12 cellular contexts compared by ENCODE assay signal in the genomic region with DNA sequence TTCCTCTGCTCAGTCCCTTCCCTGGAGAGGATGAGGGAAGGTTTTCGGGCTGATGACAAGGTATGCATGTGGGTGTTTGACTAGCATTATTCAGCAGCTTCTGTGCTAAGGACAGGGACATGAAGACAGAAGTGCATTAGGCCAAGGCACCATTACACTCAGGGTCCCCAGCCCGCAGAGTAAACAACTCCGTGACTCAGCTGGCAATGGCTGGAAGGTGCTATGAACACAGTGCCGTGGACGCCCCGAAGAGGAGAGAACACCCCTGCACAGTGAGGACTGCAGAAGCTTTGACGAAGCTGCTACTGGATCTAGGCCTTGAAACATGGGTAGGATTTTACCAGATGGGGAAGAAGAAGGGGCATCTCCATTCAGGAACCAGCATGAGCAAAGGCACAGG. TPM values are rescaled to one million over a fixed set of nuclear protein-coding genes. Genes with fewer than 3 reads are reported as not detected.
DNase-seq lines count a peak whose midpoint lies in the region; ATAC-seq, FAIRE-seq and TF ChIP-seq lines count a peak whose summit lies in the region.
"Had no signal": no experiment of that assay in that cellular context is flagged by ENCODE, and none has a peak within 500 bp of the region (broad histone marks: within the 10 kb centered on the region; RNA-seq: fewer than 3 reads in every experiment).

No MANE protein-coding gene starts in this region.

- H2BK120ac ChIP-seq in H1 (replicated peaks; ENCODE audit: low read depth, low read length), result no peak overlapping the region

- H3K23ac ChIP-seq in H1 (ENCODE audit: insufficient read length), result no peak overlapping the region

- no peak overlapping the region for H4K5ac ChIP-seq in H1 (ENCODE audit: insufficient read length, low read depth, low read length)

- RAD21 ChIA-PET in HCT116 (lab: Charles Lee; ENCODE audit: low non-redundant PET in 1 of 2, low total read pairs in 2 of 2, uncharacterized antibody in 2 of 2, unreplicated experiment in 2 of 2), result interaction anchor here (0.6 to 7.9 kb wide), 7 partner anchors 11 to 207 kb away, joined by 3 to 56 read pairs (median 4); a partner anchor contains a TSS

- H3K79me2 ChIP-seq in HCT116 (ENCODE audit: insufficient read depth, low read length) (no peaks in the 10 kb centered on the region), H1 (ENCODE audit: control insufficient read depth in 1 of 2, insufficient read depth in 2 of 2, low read length in 2 of 2) (no peaks in the 10 kb centered on the region), neural progenitor cell (ENCODE audit: low read depth) (no peaks in the 10 kb centered on the region)

- BruUV-seq in HCT116 (replicated peaks; lab: Mats Ljungman, UMichigan), result no TSS peak
- no TSS peak for BruUV-seq in Calu3 (replicated peaks; lab: Mats Ljungman, UMichigan)

- H3K4me2 ChIP-seq in A549, result peak overlapping the region; percentile 36
- no peak overlapping the region for H3K4me2 ChIP-seq in HCT116 (ENCODE audit: low read length)
- no peak overlapping the region for H3K4me2 ChIP-seq in H1 (ENCODE audit: insufficient read depth in 1 of 2, low read depth in 2 of 2, low read length in 2 of 2)
- no peak overlapping the region for H3K4me2 ChIP-seq in neural progenitor cell

- no peak overlapping the region for H2AK5ac ChIP-seq in H1 (ENCODE audit: low read depth, low read length)

- H3K14ac ChIP-seq in H1 (ENCODE audit: insufficient read length), result no peak overlapping the region

- TF ChIP-seq CTCF in A549 (IDR thresholded peaks at IDR 0.05) (no peak), HCT116 (IDR thresholded peaks at IDR 0.05 in 2 of 3, conservative IDR thresholded peaks at IDR 0.05 in 1 of 3; ENCODE audit: borderline replicate concordance in 1 of 3, insufficient read depth in 1 of 3, low read depth in 2 of 3, low read length in 2 of 3) (no peak), H1 (IDR thresholded peaks at IDR 0.05; ENCODE audit: control extremely low read depth in 1 of 3, insufficient read depth in 1 of 3, low read depth in 1 of 3, low read length in 3 of 3) (no peak), neural progenitor cell (IDR thresholded peaks at IDR 0.05) (no peak), Calu3 (IDR thresholded peaks at IDR 0.05; ENCODE audit: unreplicated experiment) (no peak), GM13977 (IDR thresholded peaks at IDR 0.05; ENCODE audit: extremely low read depth, insufficient read depth, missing control alignments) (no peak)

- H3K9me3 ChIP-seq in A549 (peaks cover 20% of the 10 kb centered on the region), HCT116 (ENCODE audit: control insufficient read depth in 1 of 2, insufficient read depth in 1 of 2, low read depth in 1 of 2, low read length in 2 of 2) (peaks cover 0 to 5% of the 10 kb centered on the region in 2 experiments; a peak in 1 of 4 replicates), H1 (ENCODE audit: insufficient read depth in 2 of 2, low read depth in 1 of 2, low read length in 1 of 2) (peaks cover 7 to 8% of the 10 kb centered on the region in 2 experiments; a peak in 3 of 4 replicates), neural progenitor cell (ENCODE audit: low read depth) (no peaks in the 10 kb centered on the region)
- H3K9me3 ChIP-seq: BE2C had no signal

- H3K27ac ChIP-seq in A549 (peak overlapping the region; percentile 78 to 91), HCT116 (ENCODE audit: low read depth, low read length) (no peak overlapping the region), H1 (ENCODE audit: low read depth, low read length) (no peak overlapping the region), neural progenitor cell (no peak overlapping the region)

- H2BK12ac ChIP-seq in H1 (ENCODE audit: low read depth, low read length), result peak overlapping the region; percentile 51; the same call in 1 of the 2 replicates

- H3K9me2 ChIP-seq in HCT116 (ENCODE audit: insufficient read depth), result no peaks in the 10 kb centered on the region

- no peak overlapping the region for H3K4me3 ChIP-seq in A549
- no peak overlapping the region for H3K4me3 ChIP-seq in HCT116 (replicated peaks in 1 of 2; ENCODE audit: low read depth in 1 of 2, low read length in 2 of 2)
- no peak overlapping the region for H3K4me3 ChIP-seq in H1 (ENCODE audit: extremely low read depth in 1 of 4, insufficient read depth in 2 of 4, low read depth in 3 of 4, low read length in 4 of 4)
- H3K4me3 ChIP-seq in neural progenitor cell, result no peak overlapping the region

- no peaks in the 10 kb centered on the region for H3K4me1 Mint-ChIP-seq in neural progenitor cell
- H3K4me1 Mint-ChIP-seq in Calu3 (ENCODE audit: low read depth, unreplicated experiment), result no peaks in the 10 kb centered on the region

- H3K27me3 ChIP-seq in HCT116 (ENCODE audit: insufficient read depth, low read length), result no peaks in the 10 kb centered on the region
- no peaks in the 10 kb centered on the region; a peak in 2 of 7 replicates for H3K27me3 ChIP-seq in H1 (replicated peaks in 1 of 4; ENCODE audit: control insufficient read depth in 3 of 4, extremely low read depth in 1 of 4, insufficient read depth in 3 of 4, low read length in 3 of 4)
- H3K27me3 ChIP-seq in neural progenitor cell, result no peaks in the 10 kb centered on the region
- H3K27me3 ChIP-seq: BE2C had no signal

- intact Hi-C loops in HCT116 (cut with micrococcal nuclease), result loop anchor here (1.0 kb wide), 3 partner anchors 203 to 234 kb away; a partner anchor contains a TSS
- intact Hi-C loops in Calu3 (cut with micrococcal nuclease; ENCODE audit: unreplicated experiment), result loop anchor here (1.0 kb wide), 1 partner anchor 207 kb away; a partner anchor contains a TSS

- no peak overlapping the region for H3K56ac ChIP-seq in H1 (replicated peaks; ENCODE audit: insufficient read length, low read depth, low read length)

- no peak for TF ChIP-seq POLR2A in A549 (IDR thresholded peaks at IDR 0.05; ENCODE audit: low read length)
- TF ChIP-seq POLR2A in HCT116 (IDR thresholded peaks at IDR 0.05; ENCODE audit: borderline replicate concordance, extremely low read depth, insufficient read depth, insufficient read length), result no peak
- no peak for TF ChIP-seq POLR2A in H1 (IDR thresholded peaks at IDR 0.05; ENCODE audit: control extremely low read depth in 1 of 2, low read depth in 2 of 2, low read length in 2 of 2)

- CTCF ChIA-PET in A549 (lab: Yijun Ruan, JAX), result interaction anchor here (0.6 to 28.1 kb wide), 58 partner anchors 12 to 253 kb away, joined by 3 to 969 read pairs (median 4); a partner anchor contains a TSS
- CTCF ChIA-PET in HCT116 (lab: Charles Lee), result interaction anchor here (0.6 to 19.5 kb wide), 13 partner anchors 9 to 682 kb away, joined by 3 to 396 read pairs (median 4); a partner anchor contains a TSS
- CTCF ChIA-PET in H1 (lab: Charles Lee; ENCODE audit: partially characterized antibody), result interaction anchor here (0.6 to 27.2 kb wide), 54 partner anchors 11 to 339 kb away, joined by 3 to 700 read pairs (median 5); a partner anchor contains a TSS
- CTCF ChIA-PET in Calu3 (lab: Charles Lee), result interaction anchor here (1.0 to 6.0 kb wide), 3 partner anchors 9 to 205 kb away, joined by 3 to 101 read pairs (median 3); a partner anchor contains a TSS

- H2BK20ac ChIP-seq in H1 (ENCODE audit: low read length), result no peak overlapping the region

- no peak for TF ChIP-seq EP300 in A549 (IDR thresholded peaks at IDR 0.05)
- no peak for TF ChIP-seq EP300 in H1 (IDR thresholded peaks at IDR 0.05; ENCODE audit: borderline replicate concordance in 1 of 2, low read depth in 2 of 2, low read length in 2 of 2)

- no peak overlapping the region for H3K4ac ChIP-seq in H1 (replicated peaks; ENCODE audit: insufficient read length, low read depth, low read length)

- in situ Hi-C loops in GM13977 (cut with MboI; ENCODE audit: low pct_unique_long_range_greater_than_20kb, low sequenced_read_pairs, unreplicated experiment), result loop anchor here (5.0 to 10.0 kb wide), 2 partner anchors 210 to 233 kb away; a partner anchor contains a TSS

- no peak overlapping the region for H2BK15ac ChIP-seq in H1 (ENCODE audit: low read length)

- no peak overlapping the region for H2BK5ac ChIP-seq in H1 (ENCODE audit: low read depth, low read length)

- FAIRE-seq in A549 (lab: Jason Lieb, UNC) (no peak), H1 (lab: Jason Lieb, UNC) (no peak)

- no peaks in the 10 kb centered on the region for H3K79me1 ChIP-seq in H1 (ENCODE audit: low read depth, low read length)

- no peaks in the 10 kb centered on the region for H3K9me3 Mint-ChIP-seq in neural progenitor cell
- no peaks in the 10 kb centered on the region for H3K9me3 Mint-ChIP-seq in Calu3 (ENCODE audit: low read depth, unreplicated experiment)
- H3K9me3 Mint-ChIP-seq: activated naive CD4-positive, alpha-beta T cell treated with anti-CD3 and anti-CD28 coated beads, Interleukin-2, amount 50 U/mL, for 24 hours had no signal

- H3K23me2 ChIP-seq in H1 (ENCODE audit: low read depth, low read length), result no peaks in the 10 kb centered on the region

- H3K27ac Mint-ChIP-seq in neural progenitor cell, result no peak overlapping the region
- no peak overlapping the region for H3K27ac Mint-ChIP-seq in Calu3 (ENCODE audit: unreplicated experiment)
- H3K27ac Mint-ChIP-seq: activated naive CD4-positive, alpha-beta T cell treated with anti-CD3 and anti-CD28 coated beads, Interleukin-2, amount 50 U/mL, for 24 hours had no signal

- POLR2A ChIA-PET in A549 (lab: Yijun Ruan, JAX), result interaction anchor here (1.4 to 4.7 kb wide), 3 partner anchors 136 to 226 kb away, joined by 3 to 23 read pairs (median 4); a partner anchor contains a TSS
- POLR2A ChIA-PET in HCT116 (lab: Charles Lee), result interaction anchor here (1.4 kb wide), 1 partner anchor 207 kb away, joined by 18 read pairs; a partner anchor contains a TSS
- POLR2A ChIA-PET in H1 (lab: Charles Lee; ENCODE audit: partially characterized antibody), result interaction anchor here (0.5 to 2.3 kb wide), 3 partner anchors 99 to 268 kb away, joined by 3 to 10 read pairs (median 3); a partner anchor contains a TSS

- H4K91ac ChIP-seq in H1 (replicated peaks; ENCODE audit: insufficient read length, low read length), result no peak overlapping the region

- H3K9ac ChIP-seq in HCT116 (ENCODE audit: low read length) (no peak overlapping the region), H1 (replicated peaks in 1 of 4; ENCODE audit: extremely low read depth in 1 of 4, low read depth in 3 of 4, low read length in 3 of 4) (no peak overlapping the region), neural progenitor cell (no peak overlapping the region)

- no peaks in the 10 kb centered on the region for H3K36me3 Mint-ChIP-seq in neural progenitor cell
- H3K36me3 Mint-ChIP-seq in Calu3 (ENCODE audit: insufficient read depth, unreplicated experiment), result no peaks in the 10 kb centered on the region
- H3K36me3 Mint-ChIP-seq: activated naive CD4-positive, alpha-beta T cell treated with anti-CD3 and anti-CD28 coated beads, Interleukin-2, amount 50 U/mL, for 24 hours had no signal

- DNase-seq in A549 (ENCODE audit: low read depth in 1 of 2, low spot score in 1 of 2) (no peak), HCT116 (ENCODE audit: low read depth, low spot score) (no peak), H1 (ENCODE audit: low read depth in 1 of 2, low spot score in 2 of 2) (no peak), neural progenitor cell (ENCODE audit: low spot score) (no peak), Calu3 (no peak), EL (no peak), GM13977 (ENCODE audit: low spot score) (no peak)
- DNase-seq: cortex of kidney had no signal

- H3K4me3 Mint-ChIP-seq in neural progenitor cell (no peak overlapping the region), Calu3 (ENCODE audit: low read depth, unreplicated experiment) (no peak overlapping the region)
- H3K4me3 Mint-ChIP-seq: activated naive CD4-positive, alpha-beta T cell treated with anti-CD3 and anti-CD28 coated beads, Interleukin-2, amount 50 U/mL, for 24 hours; naive thymus-derived CD8-positive, alpha-beta T cell had no signal

- H3K36me3 ChIP-seq in HCT116 (ENCODE audit: control insufficient read depth in 1 of 2, insufficient read depth in 2 of 2, low read length in 2 of 2) (no peaks in the 10 kb centered on the region), H1 (ENCODE audit: control insufficient read depth in 2 of 4, insufficient read depth in 4 of 4, low read length in 3 of 4) (no peaks in the 10 kb centered on the region), neural progenitor cell (no peaks in the 10 kb centered on the region)
- H3K36me3 ChIP-seq: BE2C had no signal

- WGBS in A549 (ENCODE audit: missing lambda C conversion rate), result 68% methylated on average over 7 of the region's 7 CpGs
- 90% methylated on average over 7 of the region's 7 CpGs; no CpG with 5 or more reads in 1 of the 2 experiments for WGBS in H1 (ENCODE audit: extremely low coverage in 1 of 2, insufficient coverage in 1 of 2, insufficient read length in 1 of 2, insufficient replicate concordance in 2 of 2, low coverage in 1 of 2, low lambda C conversion rate in 2 of 2, missing lambda C conversion rate in 1 of 2), 2 experiments

- no peaks in the 10 kb centered on the region for H4K20me1 ChIP-seq in HCT116 (ENCODE audit: insufficient read depth)
- H4K20me1 ChIP-seq in H1 (replicated peaks in 1 of 2; ENCODE audit: control insufficient read depth in 1 of 2, insufficient read depth in 2 of 2, low read length in 2 of 2), result no peaks in the 10 kb centered on the region
- H4K20me1 ChIP-seq in neural progenitor cell (ENCODE audit: low read depth), result no peaks in the 10 kb centered on the region

- H3K4me1 ChIP-seq in A549 (peaks cover 36% of the 10 kb centered on the region), HCT116 (ENCODE audit: control insufficient read depth in 1 of 2, insufficient read depth in 2 of 2, low read length in 2 of 2) (peaks cover 2 to 16% of the 10 kb centered on the region in 2 experiments; a peak in 3 of 4 replicates), H1 (replicated peaks in 1 of 4; ENCODE audit: control insufficient read depth in 3 of 4, insufficient read depth in 4 of 4, low read length in 3 of 4) (peaks cover 0 to 4% (median 0%) of the 10 kb centered on the region in 4 experiments; a peak in 2 of 7 replicates), neural progenitor cell (peaks cover 4% of the 10 kb centered on the region)

- H2AFZ ChIP-seq in HCT116 (ENCODE audit: low read depth, low read length, poor library complexity, severe bottlenecking) (peak overlapping the region; percentile 52), H1 (ENCODE audit: low read length) (peak overlapping the region; percentile 80), neural progenitor cell (replicated peaks) (peak overlapping the region; percentile 56)

- ATAC-seq in A549 (peak; percentile 5 to 39; a peak in 3 of 6 replicates), HCT116 (no peak), GM21381 (IDR thresholded peaks at IDR 0.05; ENCODE audit: unreplicated experiment) (no peak)

- H3F3A ChIP-seq in neural progenitor cell (ENCODE audit: low read depth), result no peaks in the 10 kb centered on the region

- H3K27me3 Mint-ChIP-seq in neural progenitor cell (ENCODE audit: insufficient read depth, low read depth) (peaks cover 9% of the 10 kb centered on the region), Calu3 (ENCODE audit: unreplicated experiment) (peaks cover 14% of the 10 kb centered on the region)
- H3K27me3 Mint-ChIP-seq: activated naive CD4-positive, alpha-beta T cell treated with anti-CD3 and anti-CD28 coated beads, Interleukin-2, amount 50 U/mL, for 24 hours had no signal

- H4K8ac ChIP-seq in H1 (ENCODE audit: extremely low read depth, insufficient read depth, low read length), result no peak overlapping the region

- H3K18ac ChIP-seq in H1 (ENCODE audit: extremely low read depth, low read length), result no peak overlapping the region

- no peak for TF ChIP-seq RAD21 in A549 (conservative IDR thresholded peaks at IDR 0.05 in 1 of 2, IDR thresholded peaks at IDR 0.05 in 1 of 2)
- no peak for TF ChIP-seq RAD21 in HCT116 (IDR thresholded peaks at IDR 0.05; ENCODE audit: low read depth)
- no peak for TF ChIP-seq RAD21 in H1 (IDR thresholded peaks at IDR 0.05 in 1 of 2, conservative IDR thresholded peaks at IDR 0.05 in 1 of 2; ENCODE audit: low read depth in 2 of 2, low read length in 2 of 2)

RNA-seq across cellular contexts. Expression of a gene that starts 13.7 kb away (rescaled TPM):
- 5.1 and 7.4 TPM in 2 replicates for polyA plus RNA-seq in A549 (2011; rRNA removed)
- 1.3 and 1.5 TPM in 2 replicates for polyA plus RNA-seq in A549 (2012; cell fraction: cytosol; rRNA removed)
- polyA plus RNA-seq in A549 (2012; cell fraction: nucleus; rRNA removed), result 8.6 and 9.1 TPM in 2 replicates
- polyA plus RNA-seq in A549 (2017; fragmentation: RNase III; extraction: RNeasy Plus Mini Kit Qiagen cat#74134 plus additional on column Dnase treatment), result 1.4 to 3.3 TPM (median 2.4 TPM) in 3 replicates
- 7.1 and 7.4 TPM in 2 replicates for polyA minus RNA-seq in A549 (2011; rRNA and poly(A)+ RNA removed)
- total RNA-seq in HCT116 (2021; ENCODE audit: unreplicated experiment), result 0.96 TPM
- 0.62 and 0.75 TPM in 2 replicates for polyA plus RNA-seq in HCT116 (2012)
- not detected in 2 replicates for total RNA-seq in H1 (2021; fragmentation: NEBNext Ultra II Directional; extraction: Animal tissue kit (Norgen Biotek cat#: 25700))
- not detected in 2 replicates for polyA plus RNA-seq in H1 (2011; rRNA removed)
- 0.09 TPM for polyA plus RNA-seq in H1 (2011; cell fraction: cytosol; rRNA removed)
- not detected for polyA plus RNA-seq in H1 (2011; cell fraction: nucleus; rRNA removed)
- polyA plus RNA-seq in H1 (2012, experiment 1 of 2), result not detected in 4 replicates
- polyA plus RNA-seq in H1 (2012, experiment 2 of 2), result not detected
- polyA plus RNA-seq in H1 (2013, experiment 1 of 2), result not detected
- polyA plus RNA-seq in H1 (2013, experiment 2 of 2), result not detected
- not detected in 2 replicates for polyA minus RNA-seq in H1 (2011; rRNA and poly(A)+ RNA removed)
- not detected for polyA minus RNA-seq in H1 (2011; cell fraction: cytosol; rRNA and poly(A)+ RNA removed)
- not detected for polyA minus RNA-seq in H1 (2011; cell fraction: nucleus; rRNA and poly(A)+ RNA removed)
- total RNA-seq in neural progenitor cell (ENCODE audit: low replicate concordance), result not detected in 2 replicates
- total RNA-seq in Calu3 (2022), result 46.6 and 68.6 TPM in 2 replicates
- total RNA-seq: naive thymus-derived CD8-positive, alpha-beta T cell had no signal
- polyA plus RNA-seq: naive thymus-derived CD8-positive, alpha-beta T cell had no signal

RNA-seq across cellular contexts. Expression of a gene that starts 36.6 kb away (rescaled TPM):
- polyA plus RNA-seq in A549 (2011; rRNA removed) (55.7 and 67.6 TPM in 2 replicates), A549 (2017; fragmentation: RNase III; extraction: RNeasy Plus Mini Kit Qiagen cat#74134 plus additional on column Dnase treatment) (39.8 to 44.1 TPM (median 43.0 TPM) in 3 replicates), H1 (2011; rRNA removed) (3.0 and 5.1 TPM in 2 replicates)
- polyA plus RNA-seq in A549 (2012; cell fraction: cytosol; rRNA removed), result 29.1 and 30.9 TPM in 2 replicates
- 13.2 and 19.5 TPM in 2 replicates for polyA plus RNA-seq in A549 (2012; cell fraction: nucleus; rRNA removed)
- 15.9 and 18.2 TPM in 2 replicates for polyA minus RNA-seq in A549 (2011; rRNA and poly(A)+ RNA removed)
- total RNA-seq in HCT116 (2021; ENCODE audit: unreplicated experiment) (0.39 TPM), neural progenitor cell (ENCODE audit: low replicate concordance) (6.4 and 12.9 TPM in 2 replicates), Calu3 (2022) (67.9 and 73.7 TPM in 2 replicates)
- not detected in 2 replicates for polyA plus RNA-seq in HCT116 (2012)
- total RNA-seq in H1 (2021; fragmentation: NEBNext Ultra II Directional; extraction: Animal tissue kit (Norgen Biotek cat#: 25700)), result 2.2 and 4.3 TPM in 2 replicates
- 6.3 TPM for polyA plus RNA-seq in H1 (2011; cell fraction: cytosol; rRNA removed)
- 2.9 TPM for polyA plus RNA-seq in H1 (2011; cell fraction: nucleus; rRNA removed)
- 4.2 to 7.7 TPM (median 6.0 TPM) in 4 replicates for polyA plus RNA-seq in H1 (2012, experiment 1 of 2)
- polyA plus RNA-seq in H1 (2012, experiment 2 of 2), result 2.0 TPM
- polyA plus RNA-seq in H1 (2013, experiment 1 of 2), result 4.0 TPM
- 5.0 TPM for polyA plus RNA-seq in H1 (2013, experiment 2 of 2)
- polyA minus RNA-seq in H1 (2011; rRNA and poly(A)+ RNA removed), result 7.7 and 11.4 TPM in 2 replicates
- polyA minus RNA-seq in H1 (2011; cell fraction: cytosol; rRNA and poly(A)+ RNA removed), result 4.3 TPM
- polyA minus RNA-seq in H1 (2011; cell fraction: nucleus; rRNA and poly(A)+ RNA removed), result 5.0 TPM

Comparison
In these comparisons a context has a peak if more than half of its experiments do, and no peak if none do; other contexts are left out.
1. ATAC-seq: peak in A549 (2 of 2); none in HCT116 (single experiment) and GM21381 (single experiment).
2. H3K27ac ChIP-seq: peak in A549 (2 of 2); none in HCT116 (single experiment), H1 (single experiment) and neural progenitor cell (single experiment).
3. RNA of a gene that starts 13.7 kb away (total RNA-seq): 46.6 to 68.6 TPM in Calu3; 0.96 TPM in HCT116 (single experiment), not detected in H1 and not detected in neural progenitor cell; every median in the first group is over 10 times any median in the second.
4. Peak in every context shown above with its lines, with median percentiles within 50 percentile points of each other: H2AFZ ChIP-seq.